14 cellular contexts compared by ENCODE assay signal in the genomic region with DNA sequence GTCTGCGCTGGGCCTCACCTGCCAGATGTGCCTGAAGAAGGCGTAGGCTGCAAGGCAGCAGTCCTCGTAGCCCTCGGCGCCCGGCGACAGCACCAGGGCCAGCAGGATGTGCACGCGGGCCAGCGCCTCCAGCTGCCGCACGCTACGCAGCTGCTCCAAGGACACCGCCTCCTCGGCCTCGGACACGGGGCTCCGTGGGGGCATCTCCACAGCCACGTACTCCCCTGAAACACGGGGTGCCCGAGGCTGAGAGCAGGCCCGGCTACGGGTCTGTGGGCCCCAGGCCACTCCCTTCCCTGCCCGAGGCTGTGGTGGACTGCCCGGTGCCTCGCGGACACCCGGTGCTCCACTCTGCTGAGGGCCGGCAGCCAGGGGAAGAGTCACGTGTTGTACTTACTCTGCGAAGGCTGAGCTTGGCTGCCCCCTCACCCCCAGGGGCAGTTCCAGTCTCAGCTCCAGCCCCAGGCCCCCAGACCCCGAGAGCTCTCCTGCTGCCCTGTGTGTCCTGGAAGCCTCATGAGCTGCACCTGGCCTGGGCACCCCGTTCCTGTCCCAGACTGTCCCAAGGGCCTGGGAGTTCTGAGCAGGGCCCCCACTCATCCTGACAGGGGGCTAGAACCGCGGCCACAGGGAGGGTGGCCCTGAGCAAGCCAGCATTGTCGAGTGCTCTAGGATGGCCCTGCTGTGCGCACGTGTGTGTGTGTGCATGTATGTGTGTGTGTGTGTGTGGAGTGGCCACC.
DNase-seq lines count a peak whose midpoint lies in the region; ATAC-seq, FAIRE-seq and TF ChIP-seq lines count a peak whose summit lies in the region.
"Had no signal": no experiment of that assay in that cellular context is flagged by ENCODE, and none has a peak within 500 bp of the region (broad histone marks: within the 10 kb centered on the region; RNA-seq: fewer than 3 reads in every experiment).

No MANE protein-coding gene starts in this region.

- TF ChIP-seq CTCF in kidney (IDR thresholded peaks at IDR 0.05; ENCODE audit: borderline replicate concordance, extremely low read depth, insufficient read depth) = no peak

- DNase-seq in H7 (peak; percentile 77), kidney (peak; percentile 76), sciatic nerve (ENCODE audit: low spot score) (peak; percentile 48), frontal cortex (ENCODE audit: low spot score in 2 of 2) (no peak), HuH-7.5 (ENCODE audit: low spot score) (no peak)
- no peak for DNase-seq in stimulated activated CD4-positive, alpha-beta T cell treated with anti-CD3 and anti-CD28 coated beads, Interleukin-4, amount 100 ng/mL, for 24 hours
- DNase-seq: activated CD8-positive, alpha-beta memory T cell treated with anti-CD3 and anti-CD28 coated beads, Interleukin-2, amount 10 ng/mL, durations not matched to agents 7 days and 5 days; activated naive CD4-positive, alpha-beta T cell treated with anti-CD3 and anti-CD28 coated beads, Interleukin-2, amount 50 U/mL, for 16 hours; mesenchymal stem cell; MM.1S; NCI-H1694 had no signal

- H3K4me2 ChIP-seq in BLaER1 = peak overlapping the region; percentile 32
- H3K4me2 ChIP-seq: neural progenitor cell had no signal

- no peaks in the 10 kb centered on the region for H3K36me3 ChIP-seq in BLaER1
- no peaks in the 10 kb centered on the region for H3K36me3 ChIP-seq in H7 (replicated peaks; ENCODE audit: control insufficient read depth, insufficient read depth, low read length)
- H3K36me3 ChIP-seq in kidney (ENCODE audit: control insufficient read depth in 1 of 2, insufficient read depth in 2 of 2, low read length in 2 of 2) = no peaks in the 10 kb centered on the region
- H3K36me3 ChIP-seq: neural progenitor cell had no signal

- peaks cover 13% of the 10 kb centered on the region for H3K4me1 ChIP-seq in BLaER1
- H3K4me1 ChIP-seq in kidney (ENCODE audit: control insufficient read depth in 1 of 2, insufficient read depth in 1 of 2, low read depth in 1 of 2, low read length in 2 of 2) = peaks cover 0 to 2% of the 10 kb centered on the region in 2 donors
- H3K4me1 ChIP-seq: neural progenitor cell had no signal

- H3K27me3 ChIP-seq in BLaER1 (peaks cover 37% of the 10 kb centered on the region), H7 (ENCODE audit: control insufficient read depth, insufficient read depth, low read length) (no peaks in the 10 kb centered on the region)
- H3K27me3 ChIP-seq: neural progenitor cell had no signal

- H3K9me3 ChIP-seq in BLaER1 = peaks cover 10% of the 10 kb centered on the region
- H3K9me3 ChIP-seq in kidney (ENCODE audit: control insufficient read depth in 1 of 2, low read length in 2 of 2) = peaks cover 0 to 6% of the 10 kb centered on the region in 2 donors

- H3K27ac ChIP-seq in BLaER1 = no peak overlapping the region
- no peak overlapping the region for H3K27ac ChIP-seq in kidney (ENCODE audit: low read depth in 2 of 2, low read length in 2 of 2)
- H3K27ac ChIP-seq: coronary artery, neural progenitor cell had no signal

- H3K4me3 ChIP-seq in BLaER1 (no peak overlapping the region), H7 (ENCODE audit: insufficient read depth, low read depth, low read length) (no peak overlapping the region), kidney (ENCODE audit: low read length in 2 of 2) (no peak overlapping the region)
- H3K4me3 ChIP-seq: coronary artery, neural progenitor cell had no signal

- H4K20me1 ChIP-seq in BLaER1 = peaks cover 17% of the 10 kb centered on the region; the same call in 1 of the 2 replicates

- no peak overlapping the region for H3K9ac ChIP-seq in BLaER1
- H3K9ac ChIP-seq in kidney (ENCODE audit: low read length in 2 of 2) = no peak overlapping the region
- H3K9ac ChIP-seq: neural progenitor cell had no signal

- ATAC-seq in sciatic nerve = peak; percentile 38
- ATAC-seq: activated CD8-positive, alpha-beta memory T cell treated with anti-CD3 and anti-CD28 coated beads, Interleukin-2, amount 10 ng/mL, durations not matched to agents 7 days and 5 days had no signal

- FAIRE-seq in kidney (lab: Jason Lieb, UNC) (no peak), frontal cortex (lab: Jason Lieb, UNC) (no peak)

- intact Hi-C loops in kidney (cut with DNase I) = no loop called here
- intact Hi-C loops in sciatic nerve (cut with DNase I) = no loop called here

Comparison
In these comparisons a context has a peak if more than half of its experiments do, and no peak if none do; other contexts are left out.
1. DNase-seq: peak in H7 (single experiment), kidney (single experiment) and sciatic nerve (single experiment); none in frontal cortex (0 of 2), stimulated activated CD4-positive, alpha-beta T cell treated with anti-CD3 and anti-CD28 coated beads, Interleukin-4, amount 100 ng/mL, for 24 hours (single experiment) and HuH-7.5 (single experiment).